8 cellular contexts compared by ENCODE assay signal in genomic region chr13:50236898-50237318, GRCh38.
DNase-seq lines count a peak whose midpoint lies in the region; ATAC-seq and TF ChIP-seq lines count a peak whose summit lies in the region.

No MANE protein-coding gene starts in this region.

- intact Hi-C loops in Panc1 (cut with micrococcal nuclease; ENCODE audit: unreplicated experiment) = no loop called here
- intact Hi-C loops in tibial artery (cut with DNase I; ENCODE audit: low total_unique reads) = no loop called here
- intact Hi-C loops in Right ventricle myocardium superior (cut with DNase I) = no loop called here

- no peaks in the 10 kb centered on the region for H3K27me3 ChIP-seq in Panc1 (ENCODE audit: control insufficient read depth, insufficient read depth, low read length)
- no peaks in the 10 kb centered on the region for H3K27me3 ChIP-seq in tibial artery

- H3K27ac ChIP-seq in Panc1 (ENCODE audit: low read length) (peak overlapping the region; percentile 99), tibial artery (no peak overlapping the region)

- H3K4me1 ChIP-seq in Panc1 (ENCODE audit: control insufficient read depth, insufficient read depth, low read length) = peaks cover 31% of the 10 kb centered on the region
- no peaks in the 10 kb centered on the region for H3K4me1 ChIP-seq in tibial artery

- POLR2A ChIA-PET in Panc1 (lab: Charles Lee) = no interaction called here

- TF ChIP-seq CTCF in Panc1 (IDR thresholded peaks at IDR 0.05) = no peak
- no peak for TF ChIP-seq CTCF in fibroblast of pulmonary artery (IDR thresholded peaks at IDR 0.05; ENCODE audit: low read length, missing control alignments)
- no peak for TF ChIP-seq CTCF in tibial artery (IDR thresholded peaks at IDR 0.05)

- H3K4me3 ChIP-seq in Panc1 (ENCODE audit: low read depth in 2 of 2, low read length in 2 of 2) (peak overlapping the region in 1 of 2 experiments; percentile 37; a peak in 2 of 4 replicates), fibroblast of pulmonary artery (replicated peaks; ENCODE audit: low read depth, low read length) (no peak overlapping the region), tibial artery (no peak overlapping the region)

- in situ Hi-C loops in Panc1 (cut with HindIII; ENCODE audit: low pct_unique_long_range_greater_than_20kb, low sequenced_read_pairs) = no loop called here

- no peak for DNase-seq in Panc1 (ENCODE audit: low read depth, low spot score)
- peak; percentile 22 for DNase-seq in fibroblast of pulmonary artery (ENCODE audit: low read depth)
- DNase-seq in activated gamma-delta T cell treated with Interleukin-2 at 50 U/mL for 16 hours = no peak
- no peak for DNase-seq in cerebellar cortex (ENCODE audit: low spot score)
- DNase-seq in tibial artery = no peak
- DNase-seq in Right ventricle myocardium superior = no peak

- CTCF ChIA-PET in Panc1 (lab: Charles Lee) = no interaction called here

- no TSS peak for BruUV-seq in Panc1 (replicated peaks; lab: Mats Ljungman, UMichigan)

- H3K9me3 ChIP-seq in Panc1 (ENCODE audit: control insufficient read depth, insufficient read depth, low read depth, low read length) = no peaks in the 10 kb centered on the region
- H3K9me3 ChIP-seq in tibial artery = no peaks in the 10 kb centered on the region

- no peaks in the 10 kb centered on the region for H3K36me3 ChIP-seq in Panc1 (ENCODE audit: control insufficient read depth, insufficient read depth, low read length)
- H3K36me3 ChIP-seq in tibial artery = no peaks in the 10 kb centered on the region

- ATAC-seq in GM18498 (IDR thresholded peaks at IDR 0.05; ENCODE audit: unreplicated experiment) = peak; percentile 88
- peak; percentile 93 for ATAC-seq in GM21737 (IDR thresholded peaks at IDR 0.05; ENCODE audit: unreplicated experiment)
- ATAC-seq in Panc1 = peak; percentile 41; the same call in 1 of the 2 replicates
- no peak for ATAC-seq in Right ventricle myocardium superior (ENCODE audit: poor library complexity)
